In the genomic region with DNA sequence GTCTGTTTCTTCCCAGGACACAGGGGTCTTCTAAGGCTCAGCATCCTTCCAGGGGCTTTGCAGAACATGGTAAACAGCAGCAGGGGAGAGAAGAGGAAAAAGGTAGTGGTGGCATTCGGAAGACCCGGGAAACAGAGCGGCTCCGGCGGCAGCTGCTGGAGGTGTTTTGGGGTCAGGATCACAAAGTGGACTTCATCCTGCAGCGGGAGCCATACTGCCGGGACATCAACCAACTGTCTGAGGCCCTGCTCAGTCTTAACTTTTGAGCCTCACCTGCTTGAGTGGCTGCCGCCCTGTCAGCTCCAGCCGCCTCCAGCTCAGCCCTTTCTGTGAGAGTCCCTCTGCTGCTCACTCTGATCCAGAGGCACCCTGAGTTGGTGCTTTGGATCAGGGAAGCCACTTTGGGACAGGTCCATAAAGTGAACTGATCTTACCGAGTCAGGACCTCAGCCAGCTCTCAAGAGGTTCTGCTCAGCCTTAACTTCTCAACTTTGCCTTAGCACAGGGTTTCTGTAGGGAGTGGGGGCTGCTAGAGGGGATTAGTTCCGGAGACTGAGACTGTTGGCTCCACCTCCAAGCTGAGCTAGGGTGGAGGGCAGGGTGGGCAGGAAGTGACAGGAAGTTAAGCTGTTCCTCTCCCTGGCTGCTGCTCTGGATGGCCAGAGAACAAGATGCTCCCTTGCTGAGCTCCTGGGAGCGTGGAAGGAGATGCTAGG, we compare ENCODE assay signal across 9 cellular contexts. TPM values are rescaled to one million over a fixed set of nuclear protein-coding genes. Genes with fewer than 3 reads are reported as not detected.
DNase-seq lines count a peak whose midpoint lies in the region; ATAC-seq, FAIRE-seq and TF ChIP-seq lines count a peak whose summit lies in the region.
"Had no signal": no experiment of that assay in that cellular context is flagged by ENCODE, and none has a peak within 500 bp of the region (broad histone marks: within the 10 kb centered on the region; RNA-seq: fewer than 3 reads in every experiment).

No MANE protein-coding gene starts in this region.

- peak; percentile 56; the same call in 1 of the 2 replicates for TF ChIP-seq CTCF in PC-9 (conservative IDR thresholded peaks at IDR 0.05)
- no peak for TF ChIP-seq CTCF in coronary artery (IDR thresholded peaks at IDR 0.05)
- TF ChIP-seq CTCF in psoas muscle (IDR thresholded peaks at IDR 0.05) = no peak

- ATAC-seq in psoas muscle (no peak), GM18861 (IDR thresholded peaks at IDR 0.05; ENCODE audit: unreplicated experiment) (no peak), HG02884 (IDR thresholded peaks at IDR 0.05; ENCODE audit: unreplicated experiment) (no peak), HG03378 (IDR thresholded peaks at IDR 0.05; ENCODE audit: unreplicated experiment) (no peak)

- no peak for FAIRE-seq in urothelium cell line (lab: Jason Lieb, UNC)
- FAIRE-seq: H1 had no signal

- intact Hi-C loops in PC-9 (cut with micrococcal nuclease; ENCODE audit: unreplicated experiment) (no loop called here), psoas muscle (cut with DNase I) (loop anchor here (5.0 to 10.0 kb wide), 3 partner anchors 192 to 1520 kb away; a partner anchor contains a TSS)

- 51 to 60% (median 56%) methylated on average over 12 of the region's 12 CpGs for WGBS in psoas muscle, 3 donors

- no peaks in the 10 kb centered on the region for H3K9me2 ChIP-seq in PC-9 (ENCODE audit: insufficient read depth)

- H3K36me3 ChIP-seq in PC-9 (ENCODE audit: low read depth) = no peaks in the 10 kb centered on the region
- H3K36me3 ChIP-seq in psoas muscle (ENCODE audit: insufficient read depth in 1 of 2, low read depth in 1 of 2) = peaks cover 0 to 93% of the 10 kb centered on the region in 2 donors

- 0 out of 2 replicates have a peak, but pooled peaks cover 2% of the 10 kb centered on the region for H4K20me1 ChIP-seq in PC-9 (ENCODE audit: insufficient read depth)

- no peaks in the 10 kb centered on the region; the same call in 1 of the 2 replicates for H3K4me1 ChIP-seq in PC-9 (replicated peaks; ENCODE audit: insufficient read depth)
- peaks cover 38% of the 10 kb centered on the region for H3K4me1 ChIP-seq in psoas muscle

- H3K4me2 ChIP-seq in PC-9 = no peak overlapping the region

- peaks cover 24% of the 10 kb centered on the region; the same call in 1 of the 2 replicates for H3F3A ChIP-seq in PC-9 (ENCODE audit: insufficient read depth, low read depth)

- CTCF ChIA-PET in PC-9 (lab: Charles Lee) = interaction anchor here (0.9 to 1.0 kb wide), 2 partner anchors 104 kb away, joined by 3 to 4 read pairs; no protein-coding TSS in a partner anchor

- DNase-seq in GF-D8 (lab: John Stamatoyannopoulos, UW) (peak; percentile 15), PC-9 (no peak), coronary artery (ENCODE audit: low spot score) (no peak), psoas muscle (no peak), urothelium cell line (ENCODE audit: low spot score) (no peak)

- no peak overlapping the region for H3K27ac ChIP-seq in PC-9
- H3K27ac ChIP-seq in coronary artery = peak overlapping the region; percentile 12 to 62
- peak overlapping the region; percentile 65 for H3K27ac ChIP-seq in psoas muscle

- no peak overlapping the region for H2AFZ ChIP-seq in PC-9

- peaks cover 9% of the 10 kb centered on the region; the same call in 1 of the 2 replicates for H3K79me2 ChIP-seq in PC-9 (ENCODE audit: low read depth)

- no TSS peak for BruUV-seq in PC-9 (replicated peaks; lab: Mats Ljungman, UMichigan)

- no peaks in the 10 kb centered on the region for H3K27me3 ChIP-seq in PC-9 (ENCODE audit: insufficient read depth, low read depth)
- H3K27me3 ChIP-seq in psoas muscle (ENCODE audit: insufficient read depth in 3 of 3, low read length in 2 of 3) = no peaks in the 10 kb centered on the region

- H3K9me3 ChIP-seq in PC-9 (ENCODE audit: insufficient read depth, low read depth) (no peaks in the 10 kb centered on the region), psoas muscle (no peaks in the 10 kb centered on the region)

- H3K4me3 ChIP-seq in PC-9 = no peak overlapping the region
- no peak overlapping the region for H3K4me3 ChIP-seq in coronary artery
- H3K4me3 ChIP-seq in psoas muscle = no peak overlapping the region

- POLR2A ChIA-PET in PC-9 (lab: Charles Lee; ENCODE audit: unreplicated experiment) = interaction anchor here (0.5 to 0.6 kb wide), 2 partner anchors 41 to 130 kb away, joined by 3 to 5 read pairs; no protein-coding TSS in a partner anchor

RNA-seq across cellular contexts. Expression of a gene that starts 5.4 kb away (rescaled TPM):
- total RNA-seq in PC-9 (2021) = 14.8 and 17.2 TPM in 2 replicates
- total RNA-seq in psoas muscle = 10 to 100 TPM; 55.7 to 75.2 (median 63.8) TPM
- polyA plus RNA-seq in psoas muscle = 100 to 1,000 TPM in 1 of 3 donors, 10 to 100 TPM in 2; 62.9 to 110 (median 63.6) TPM

RNA-seq across cellular contexts. Expression of a gene that starts 7.4 kb away (rescaled TPM):
- total RNA-seq in PC-9 (2021) (51.5 and 53.4 TPM in 2 replicates), psoas muscle (10 to 100 TPM; 25.8 to 44.2 (median 41.3) TPM)
- 10 to 100 TPM; 15.3 to 74.9 (median 35.9) TPM for polyA plus RNA-seq in psoas muscle

RNA-seq across cellular contexts. Expression of a gene that starts 7.7 kb away (rescaled TPM):
- 7.6 and 8.3 TPM in 2 replicates for total RNA-seq in PC-9 (2021)
- total RNA-seq in psoas muscle = 1 to 10 TPM in 1 of 4 donors, under 1 TPM in 3; 0.66 to 1.5 (median 0.76) TPM
- polyA plus RNA-seq in psoas muscle = under 1 TPM; 0.38 to 0.78 (median 0.70) TPM

RNA-seq across cellular contexts. Expression of a gene that starts 38.4 kb away (rescaled TPM):
- total RNA-seq in PC-9 (2021) (15.1 and 17.7 TPM in 2 replicates), psoas muscle (1 to 10 TPM; 2.1 to 8.0 (median 2.4) TPM)
- polyA plus RNA-seq in psoas muscle = 1 to 10 TPM; 1.1 to 1.5 (median 1.2) TPM
